20 cellular contexts compared by ENCODE assay signal in the genomic region with DNA sequence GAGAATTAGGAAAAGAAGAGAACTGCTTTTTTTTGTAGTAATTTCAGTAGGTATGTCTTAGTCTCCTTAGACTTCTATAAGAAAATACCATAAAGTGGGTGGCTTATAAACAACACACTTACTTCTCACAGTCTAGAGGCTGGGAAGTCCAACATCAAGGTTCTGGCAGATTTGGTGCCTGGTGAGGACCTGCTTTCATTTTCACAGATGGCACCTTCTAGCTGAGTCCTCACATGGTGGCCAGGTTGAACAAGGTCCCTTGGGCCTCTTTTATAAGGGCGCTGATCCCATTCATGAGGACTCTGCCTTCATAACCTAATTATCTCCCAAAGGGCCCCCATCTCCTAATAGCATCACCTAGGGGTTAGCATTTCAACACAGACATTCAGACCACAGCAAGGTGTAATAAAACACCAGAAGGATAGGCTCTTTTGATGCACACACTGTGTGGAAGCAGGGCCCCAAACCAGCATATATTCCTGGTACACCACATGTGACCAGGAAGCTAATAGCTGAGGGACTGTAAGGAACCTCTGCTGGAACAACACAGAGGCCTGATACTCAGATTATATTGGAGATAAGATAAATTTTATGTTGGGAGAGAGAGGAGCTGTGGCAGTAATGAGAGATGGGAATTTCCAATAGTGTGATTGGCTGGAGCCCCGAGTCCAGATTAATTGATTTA.
A peak's percentile ranks its signal among the peaks of the same experiment; 100 is the strongest.
DNase-seq lines count a peak whose midpoint lies in the region; ATAC-seq lines count a peak whose summit lies in the region.
"Had no signal": no experiment of that assay in that cellular context is flagged by ENCODE, and none has a peak within 500 bp of the region (broad histone marks: within the 10 kb centered on the region; RNA-seq: fewer than 3 reads in every experiment).

No MANE protein-coding gene starts in this region.

- no peak for DNase-seq in stimulated activated naive CD8-positive, alpha-beta T cell treated with anti-CD3 and anti-CD28 coated beads, Interleukin-15, amount 100 ng/mL, for 72 hours
- DNase-seq in stimulated activated naive CD8-positive, alpha-beta T cell treated with anti-CD3 and anti-CD28 coated beads, Interleukin-15, Interleukin-2, amounts not matched to agents 100 U/mL and 50 U/mL, for 24 hours, result no peak
- peak; percentile 36 for DNase-seq in SW480 (ENCODE audit: low spot score)
- no peak for DNase-seq in natural killer cell treated with Interleukin-12 subunit alpha and Interleukin-12 subunit beta and Interleukin-15 and Interleukin-18, amount 100 ng/mL, for 72 hours (ENCODE audit: low spot score)
- no peak for DNase-seq in naive thymus-derived CD8-positive, alpha-beta T cell
- DNase-seq: BE2C; CD4-positive, alpha-beta T cell; DMS79; H7; Kasumi-1; NCI-H1105; NCI-H1694 treated with DMSO at 0.1 percent for 48 hours; NCI-H226; NCI-H526; OCI-M1; RPMI8226; SIG-M5 had no signal

- POLR2A ChIA-PET in naive thymus-derived CD8-positive, alpha-beta T cell (lab: Charles Lee), result no interaction called here

- H3K27ac Mint-ChIP-seq in stimulated activated naive CD8-positive, alpha-beta T cell treated with anti-CD3 and anti-CD28 coated beads, Interleukin-15, amount 100 ng/mL, for 72 hours, result peak overlapping the region; percentile 52 to 72
- H3K27ac Mint-ChIP-seq in natural killer cell treated with Interleukin-12 subunit alpha and Interleukin-12 subunit beta and Interleukin-15 and Interleukin-18, amount 100 ng/mL, for 72 hours, result peak overlapping the region; percentile 30 to 34
- no peak overlapping the region for H3K27ac Mint-ChIP-seq in naive thymus-derived CD8-positive, alpha-beta T cell
- H3K27ac Mint-ChIP-seq: CD4-positive, alpha-beta T cell had no signal

- peak; percentile 58 for ATAC-seq in stimulated activated naive CD8-positive, alpha-beta T cell treated with anti-CD3 and anti-CD28 coated beads, Interleukin-15, amount 100 ng/mL, for 72 hours
- ATAC-seq in stimulated activated naive CD8-positive, alpha-beta T cell treated with anti-CD3 and anti-CD28 coated beads, Interleukin-15, Interleukin-2, amounts not matched to agents 100 U/mL and 50 U/mL, for 24 hours, result no peak
- no peak for ATAC-seq in natural killer cell treated with Interleukin-12 subunit alpha and Interleukin-12 subunit beta and Interleukin-15 and Interleukin-18, amount 100 ng/mL, for 72 hours
- ATAC-seq in HG03139 (IDR thresholded peaks at IDR 0.05; ENCODE audit: unreplicated experiment) (no peak), HG03342 (IDR thresholded peaks at IDR 0.05; ENCODE audit: unreplicated experiment) (no peak)
- no peak for ATAC-seq in naive thymus-derived CD8-positive, alpha-beta T cell

- no peaks in the 10 kb centered on the region for H3K36me3 Mint-ChIP-seq in natural killer cell treated with Interleukin-12 subunit alpha and Interleukin-12 subunit beta and Interleukin-15 and Interleukin-18, amount 100 ng/mL, for 72 hours
- no peaks in the 10 kb centered on the region for H3K36me3 Mint-ChIP-seq in naive thymus-derived CD8-positive, alpha-beta T cell
- H3K36me3 Mint-ChIP-seq: IgD-negative memory B cell had no signal

- no peaks in the 10 kb centered on the region for H3K9me3 Mint-ChIP-seq in stimulated activated naive CD8-positive, alpha-beta T cell treated with anti-CD3 and anti-CD28 coated beads, Interleukin-15, amount 100 ng/mL, for 72 hours
- no peaks in the 10 kb centered on the region for H3K9me3 Mint-ChIP-seq in natural killer cell treated with Interleukin-12 subunit alpha and Interleukin-12 subunit beta and Interleukin-15 and Interleukin-18, amount 100 ng/mL, for 72 hours
- no peaks in the 10 kb centered on the region for H3K9me3 Mint-ChIP-seq in naive thymus-derived CD8-positive, alpha-beta T cell
- H3K9me3 Mint-ChIP-seq: CD4-positive, alpha-beta T cell had no signal

- no peaks in the 10 kb centered on the region for H3K27me3 Mint-ChIP-seq in stimulated activated naive CD8-positive, alpha-beta T cell treated with anti-CD3 and anti-CD28 coated beads, Interleukin-15, amount 100 ng/mL, for 72 hours
- no peaks in the 10 kb centered on the region for H3K27me3 Mint-ChIP-seq in natural killer cell treated with Interleukin-12 subunit alpha and Interleukin-12 subunit beta and Interleukin-15 and Interleukin-18, amount 100 ng/mL, for 72 hours
- H3K27me3 Mint-ChIP-seq in naive thymus-derived CD8-positive, alpha-beta T cell, result peaks cover 0 to 2% (median 0%) of the 10 kb centered on the region in 5 donors
- H3K27me3 Mint-ChIP-seq: CD4-positive, alpha-beta T cell had no signal

- H3K4me1 Mint-ChIP-seq in stimulated activated naive CD8-positive, alpha-beta T cell treated with anti-CD3 and anti-CD28 coated beads, Interleukin-15, amount 100 ng/mL, for 72 hours, result no peaks in the 10 kb centered on the region
- peaks cover 22 to 36% of the 10 kb centered on the region in 2 donors for H3K4me1 Mint-ChIP-seq in natural killer cell treated with Interleukin-12 subunit alpha and Interleukin-12 subunit beta and Interleukin-15 and Interleukin-18, amount 100 ng/mL, for 72 hours (ENCODE audit: low read depth in 2 of 2)
- H3K4me1 Mint-ChIP-seq in naive thymus-derived CD8-positive, alpha-beta T cell, result peaks cover 0 to 2% (median under 1%) of the 10 kb centered on the region in 4 donors

- H3K4me3 Mint-ChIP-seq in stimulated activated naive CD8-positive, alpha-beta T cell treated with anti-CD3 and anti-CD28 coated beads, Interleukin-15, amount 100 ng/mL, for 72 hours, result no peak overlapping the region
- H3K4me3 Mint-ChIP-seq in natural killer cell treated with Interleukin-12 subunit alpha and Interleukin-12 subunit beta and Interleukin-15 and Interleukin-18, amount 100 ng/mL, for 72 hours, result no peak overlapping the region
- H3K4me3 Mint-ChIP-seq in naive thymus-derived CD8-positive, alpha-beta T cell, result no peak overlapping the region
- H3K4me3 Mint-ChIP-seq: CD4-positive, alpha-beta T cell; IgD-negative memory B cell had no signal

Comparison
In these comparisons a context has a peak if more than half of its experiments do, and no peak if none do; other contexts are left out.
1. H3K27ac Mint-ChIP-seq: peak in stimulated activated naive CD8-positive, alpha-beta T cell treated with anti-CD3 and anti-CD28 coated beads, Interleukin-15, amount 100 ng/mL, for 72 hours (2 of 2) and natural killer cell treated with Interleukin-12 subunit alpha and Interleukin-12 subunit beta and Interleukin-15 and Interleukin-18, amount 100 ng/mL, for 72 hours (2 of 2); none in naive thymus-derived CD8-positive, alpha-beta T cell (0 of 10).